1 cellular context compared by ENCODE assay signal in the genomic region with DNA sequence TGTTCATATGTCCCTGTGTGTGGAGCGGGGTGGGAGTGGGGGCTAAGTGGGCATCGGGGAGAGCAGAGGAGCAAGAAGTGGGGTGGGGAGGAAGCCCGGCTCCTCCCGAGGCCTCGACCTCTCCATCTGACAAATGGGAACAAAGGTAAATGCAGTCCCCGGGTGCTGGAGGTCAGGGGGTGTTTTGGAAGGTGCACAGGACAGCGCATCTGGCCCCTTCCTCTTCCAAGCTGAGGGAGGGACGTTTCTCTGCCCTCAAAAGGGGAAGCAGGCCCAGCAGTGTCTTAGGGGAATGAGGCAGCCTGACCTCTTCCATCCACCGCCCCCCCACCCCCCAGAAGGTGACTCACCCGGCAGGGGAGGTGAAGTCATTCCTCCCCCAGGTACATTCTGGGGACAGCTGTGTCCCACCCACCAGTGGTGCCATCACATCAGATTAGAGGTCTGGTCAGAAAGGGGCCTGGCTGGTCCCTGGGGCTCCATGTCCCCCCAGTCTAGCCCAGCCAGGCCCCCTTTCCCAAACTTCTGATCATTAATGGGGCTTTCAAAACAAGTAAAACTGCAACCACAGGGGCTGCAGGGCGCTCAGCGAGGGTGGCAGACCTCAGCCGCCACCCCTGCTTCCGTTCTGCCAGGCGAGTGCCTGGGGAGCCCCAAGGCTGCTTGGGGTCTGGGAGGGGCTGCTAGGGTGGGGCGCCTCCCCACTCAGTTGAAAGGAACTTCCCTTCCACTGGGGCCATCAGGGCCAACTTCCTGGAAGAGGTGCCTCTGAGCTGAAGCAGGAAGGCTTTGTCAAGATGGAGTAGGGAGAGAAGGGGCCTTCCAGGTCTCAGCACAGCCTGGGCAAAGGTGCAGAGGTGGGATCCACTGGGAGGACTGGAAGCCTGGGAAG.
A peak's percentile ranks its signal among the peaks of the same experiment; 100 is the strongest.
TF ChIP-seq lines count a peak whose summit lies in the region.

No MANE protein-coding gene starts in this region.

TF ChIP-seq in K562, 482 proteins besides CTCF, POLR2A, EP300 and RAD21 (continues in another document):
- TF ChIP-seq, protein P1, sequence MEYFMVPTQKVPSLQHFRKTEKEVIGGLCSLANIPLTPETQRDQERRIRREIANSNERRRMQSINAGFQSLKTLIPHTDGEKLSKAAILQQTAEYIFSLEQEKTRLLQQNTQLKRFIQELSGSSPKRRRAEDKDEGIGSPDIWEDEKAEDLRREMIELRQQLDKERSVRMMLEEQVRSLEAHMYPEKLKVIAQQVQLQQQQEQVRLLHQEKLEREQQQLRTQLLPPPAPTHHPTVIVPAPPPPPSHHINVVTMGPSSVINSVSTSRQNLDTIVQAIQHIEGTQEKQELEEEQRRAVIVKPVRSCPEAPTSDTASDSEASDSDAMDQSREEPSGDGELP (CRISPR knock-in tag; IDR thresholded peaks at IDR 0.05; ENCODE audit: borderline replicate concordance): peak; percentile 46; the same call in 1 of the 2 replicates
- TF ChIP-seq DACH1 (IDR thresholded peaks at IDR 0.05; ENCODE audit: partially characterized antibody) (peak; percentile 58), FOS (IDR thresholded peaks at IDR 0.05; ENCODE audit: extremely low read depth, insufficient read length) (peak; percentile 50), JUN (IDR thresholded peaks at IDR 0.05; ENCODE audit: borderline replicate concordance, low read depth, low read length) (peak; percentile 99), JUN (CRISPR knock-in tag; IDR thresholded peaks at IDR 0.05; ENCODE audit: borderline replicate concordance) (peak; percentile 65; the same call in 1 of the 2 replicates), HDAC1 (IDR thresholded peaks at IDR 0.05) (0 out of 4 replicates have a peak, but pooled peaks of 1 of the 2 experiments have one; percentile 37), MTA1 (IDR thresholded peaks at IDR 0.05; ENCODE audit: borderline replicate concordance) (peak; percentile 49; the same call in 1 of the 2 replicates), RBM25 (IDR thresholded peaks at IDR 0.05; ENCODE audit: low read depth, low read length, severe bottlenecking) (peak; percentile 15), BCOR (IDR thresholded peaks at IDR 0.05) (peak; percentile 28; the same call in 1 of the 2 replicates), EGR1 (conservative IDR thresholded peaks at IDR 0.05) (peak; percentile 93), ATF7 (IDR thresholded peaks at IDR 0.05) (peak; percentile 85; the same call in 1 of the 2 replicates), NR2C2 (CRISPR knock-in tag; IDR thresholded peaks at IDR 0.05) (no peak), NR2C2 (tag; IDR thresholded peaks at IDR 0.05) (0 out of 2 replicates have a peak, but pooled peaks have one; percentile 20), CBX2 (IDR thresholded peaks at IDR 0.05; ENCODE audit: insufficient read depth, low read length, poor library complexity, severe bottlenecking) (no peak), ATF1 (CRISPR knock-in tag; IDR thresholded peaks at IDR 0.05) (no peak), ATF1 (tag; IDR thresholded peaks at IDR 0.05) (no peak), BDP1 (IDR thresholded peaks at IDR 0.05; ENCODE audit: insufficient read depth, insufficient read length) (no peak), ZBTB7A (IDR thresholded peaks at IDR 0.05; ENCODE audit: borderline replicate concordance, control insufficient read depth, low read depth, low read length) (peak; percentile 88; the same call in 1 of the 2 replicates), RUNX1 (IDR thresholded peaks at IDR 0.05; ENCODE audit: low read depth) (0 out of 2 replicates have a peak, but pooled peaks have one; percentile 24), ESRRA (IDR thresholded peaks at IDR 0.05; ENCODE audit: borderline replicate concordance, low read depth) (0 out of 2 replicates have a peak, but pooled peaks have one; percentile 20), CREM (IDR thresholded peaks at IDR 0.05; ENCODE audit: low read depth) (peak; percentile 50), MBD2 (IDR thresholded peaks at IDR 0.05; ENCODE audit: borderline replicate concordance, low read depth) (peak; percentile 65; the same call in 1 of the 2 replicates), CBFA2T3 (IDR thresholded peaks at IDR 0.05) (peak; percentile 52), NBN (IDR thresholded peaks at IDR 0.05; ENCODE audit: low read depth) (no peak), ETV5 (CRISPR knock-in tag; IDR thresholded peaks at IDR 0.05; ENCODE audit: low read depth) (peak; percentile 21; the same call in 1 of the 2 replicates), GTF2E2 (tag; IDR thresholded peaks at IDR 0.05) (no peak), ILK (tag; IDR thresholded peaks at IDR 0.05; ENCODE audit: borderline replicate concordance, low read depth) (no peak)
- TF ChIP-seq, protein P2, sequence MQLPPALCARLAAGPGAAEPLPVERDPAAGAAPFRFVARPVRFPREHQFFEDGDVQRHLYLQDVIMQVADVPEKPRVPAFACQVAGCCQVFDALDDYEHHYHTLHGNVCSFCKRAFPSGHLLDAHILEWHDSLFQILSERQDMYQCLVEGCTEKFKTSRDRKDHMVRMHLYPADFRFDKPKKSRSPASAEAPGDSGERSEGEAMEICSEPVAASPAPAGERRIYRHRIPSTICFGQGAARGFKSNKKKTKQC (CRISPR knock-in tag; IDR thresholded peaks at IDR 0.05): no peak
- TF ChIP-seq, protein P3, sequence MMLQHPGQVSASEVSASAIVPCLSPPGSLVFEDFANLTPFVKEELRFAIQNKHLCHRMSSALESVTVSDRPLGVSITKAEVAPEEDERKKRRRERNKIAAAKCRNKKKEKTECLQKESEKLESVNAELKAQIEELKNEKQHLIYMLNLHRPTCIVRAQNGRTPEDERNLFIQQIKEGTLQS (IDR thresholded peaks at IDR 0.05): peak; percentile 96
- TF ChIP-seq, protein P3 (CRISPR knock-in tag; conservative IDR thresholded peaks at IDR 0.05): no peak
- TF ChIP-seq, protein P4, sequence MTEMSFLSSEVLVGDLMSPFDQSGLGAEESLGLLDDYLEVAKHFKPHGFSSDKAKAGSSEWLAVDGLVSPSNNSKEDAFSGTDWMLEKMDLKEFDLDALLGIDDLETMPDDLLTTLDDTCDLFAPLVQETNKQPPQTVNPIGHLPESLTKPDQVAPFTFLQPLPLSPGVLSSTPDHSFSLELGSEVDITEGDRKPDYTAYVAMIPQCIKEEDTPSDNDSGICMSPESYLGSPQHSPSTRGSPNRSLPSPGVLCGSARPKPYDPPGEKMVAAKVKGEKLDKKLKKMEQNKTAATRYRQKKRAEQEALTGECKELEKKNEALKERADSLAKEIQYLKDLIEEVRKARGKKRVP (CRISPR knock-in tag; IDR thresholded peaks at IDR 0.05): no peak
- TF ChIP-seq, protein P5, sequence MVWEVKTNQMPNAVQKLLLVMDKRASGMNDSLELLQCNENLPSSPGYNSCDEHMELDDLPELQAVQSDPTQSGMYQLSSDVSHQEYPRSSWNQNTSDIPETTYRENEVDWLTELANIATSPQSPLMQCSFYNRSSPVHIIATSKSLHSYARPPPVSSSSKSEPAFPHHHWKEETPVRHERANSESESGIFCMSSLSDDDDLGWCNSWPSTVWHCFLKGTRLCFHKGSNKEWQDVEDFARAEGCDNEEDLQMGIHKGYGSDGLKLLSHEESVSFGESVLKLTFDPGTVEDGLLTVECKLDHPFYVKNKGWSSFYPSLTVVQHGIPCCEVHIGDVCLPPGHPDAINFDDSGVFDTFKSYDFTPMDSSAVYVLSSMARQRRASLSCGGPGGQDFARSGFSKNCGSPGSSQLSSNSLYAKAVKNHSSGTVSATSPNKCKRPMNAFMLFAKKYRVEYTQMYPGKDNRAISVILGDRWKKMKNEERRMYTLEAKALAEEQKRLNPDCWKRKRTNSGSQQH (CRISPR knock-in tag; IDR thresholded peaks at IDR 0.05): no peak
- TF ChIP-seq, protein P6, sequence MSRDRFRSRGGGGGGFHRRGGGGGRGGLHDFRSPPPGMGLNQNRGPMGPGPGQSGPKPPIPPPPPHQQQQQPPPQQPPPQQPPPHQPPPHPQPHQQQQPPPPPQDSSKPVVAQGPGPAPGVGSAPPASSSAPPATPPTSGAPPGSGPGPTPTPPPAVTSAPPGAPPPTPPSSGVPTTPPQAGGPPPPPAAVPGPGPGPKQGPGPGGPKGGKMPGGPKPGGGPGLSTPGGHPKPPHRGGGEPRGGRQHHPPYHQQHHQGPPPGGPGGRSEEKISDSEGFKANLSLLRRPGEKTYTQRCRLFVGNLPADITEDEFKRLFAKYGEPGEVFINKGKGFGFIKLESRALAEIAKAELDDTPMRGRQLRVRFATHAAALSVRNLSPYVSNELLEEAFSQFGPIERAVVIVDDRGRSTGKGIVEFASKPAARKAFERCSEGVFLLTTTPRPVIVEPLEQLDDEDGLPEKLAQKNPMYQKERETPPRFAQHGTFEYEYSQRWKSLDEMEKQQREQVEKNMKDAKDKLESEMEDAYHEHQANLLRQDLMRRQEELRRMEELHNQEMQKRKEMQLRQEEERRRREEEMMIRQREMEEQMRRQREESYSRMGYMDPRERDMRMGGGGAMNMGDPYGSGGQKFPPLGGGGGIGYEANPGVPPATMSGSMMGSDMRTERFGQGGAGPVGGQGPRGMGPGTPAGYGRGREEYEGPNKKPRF (IDR thresholded peaks at IDR 0.05; ENCODE audit: low read depth, low read length): no peak
- TF ChIP-seq, protein P7, sequence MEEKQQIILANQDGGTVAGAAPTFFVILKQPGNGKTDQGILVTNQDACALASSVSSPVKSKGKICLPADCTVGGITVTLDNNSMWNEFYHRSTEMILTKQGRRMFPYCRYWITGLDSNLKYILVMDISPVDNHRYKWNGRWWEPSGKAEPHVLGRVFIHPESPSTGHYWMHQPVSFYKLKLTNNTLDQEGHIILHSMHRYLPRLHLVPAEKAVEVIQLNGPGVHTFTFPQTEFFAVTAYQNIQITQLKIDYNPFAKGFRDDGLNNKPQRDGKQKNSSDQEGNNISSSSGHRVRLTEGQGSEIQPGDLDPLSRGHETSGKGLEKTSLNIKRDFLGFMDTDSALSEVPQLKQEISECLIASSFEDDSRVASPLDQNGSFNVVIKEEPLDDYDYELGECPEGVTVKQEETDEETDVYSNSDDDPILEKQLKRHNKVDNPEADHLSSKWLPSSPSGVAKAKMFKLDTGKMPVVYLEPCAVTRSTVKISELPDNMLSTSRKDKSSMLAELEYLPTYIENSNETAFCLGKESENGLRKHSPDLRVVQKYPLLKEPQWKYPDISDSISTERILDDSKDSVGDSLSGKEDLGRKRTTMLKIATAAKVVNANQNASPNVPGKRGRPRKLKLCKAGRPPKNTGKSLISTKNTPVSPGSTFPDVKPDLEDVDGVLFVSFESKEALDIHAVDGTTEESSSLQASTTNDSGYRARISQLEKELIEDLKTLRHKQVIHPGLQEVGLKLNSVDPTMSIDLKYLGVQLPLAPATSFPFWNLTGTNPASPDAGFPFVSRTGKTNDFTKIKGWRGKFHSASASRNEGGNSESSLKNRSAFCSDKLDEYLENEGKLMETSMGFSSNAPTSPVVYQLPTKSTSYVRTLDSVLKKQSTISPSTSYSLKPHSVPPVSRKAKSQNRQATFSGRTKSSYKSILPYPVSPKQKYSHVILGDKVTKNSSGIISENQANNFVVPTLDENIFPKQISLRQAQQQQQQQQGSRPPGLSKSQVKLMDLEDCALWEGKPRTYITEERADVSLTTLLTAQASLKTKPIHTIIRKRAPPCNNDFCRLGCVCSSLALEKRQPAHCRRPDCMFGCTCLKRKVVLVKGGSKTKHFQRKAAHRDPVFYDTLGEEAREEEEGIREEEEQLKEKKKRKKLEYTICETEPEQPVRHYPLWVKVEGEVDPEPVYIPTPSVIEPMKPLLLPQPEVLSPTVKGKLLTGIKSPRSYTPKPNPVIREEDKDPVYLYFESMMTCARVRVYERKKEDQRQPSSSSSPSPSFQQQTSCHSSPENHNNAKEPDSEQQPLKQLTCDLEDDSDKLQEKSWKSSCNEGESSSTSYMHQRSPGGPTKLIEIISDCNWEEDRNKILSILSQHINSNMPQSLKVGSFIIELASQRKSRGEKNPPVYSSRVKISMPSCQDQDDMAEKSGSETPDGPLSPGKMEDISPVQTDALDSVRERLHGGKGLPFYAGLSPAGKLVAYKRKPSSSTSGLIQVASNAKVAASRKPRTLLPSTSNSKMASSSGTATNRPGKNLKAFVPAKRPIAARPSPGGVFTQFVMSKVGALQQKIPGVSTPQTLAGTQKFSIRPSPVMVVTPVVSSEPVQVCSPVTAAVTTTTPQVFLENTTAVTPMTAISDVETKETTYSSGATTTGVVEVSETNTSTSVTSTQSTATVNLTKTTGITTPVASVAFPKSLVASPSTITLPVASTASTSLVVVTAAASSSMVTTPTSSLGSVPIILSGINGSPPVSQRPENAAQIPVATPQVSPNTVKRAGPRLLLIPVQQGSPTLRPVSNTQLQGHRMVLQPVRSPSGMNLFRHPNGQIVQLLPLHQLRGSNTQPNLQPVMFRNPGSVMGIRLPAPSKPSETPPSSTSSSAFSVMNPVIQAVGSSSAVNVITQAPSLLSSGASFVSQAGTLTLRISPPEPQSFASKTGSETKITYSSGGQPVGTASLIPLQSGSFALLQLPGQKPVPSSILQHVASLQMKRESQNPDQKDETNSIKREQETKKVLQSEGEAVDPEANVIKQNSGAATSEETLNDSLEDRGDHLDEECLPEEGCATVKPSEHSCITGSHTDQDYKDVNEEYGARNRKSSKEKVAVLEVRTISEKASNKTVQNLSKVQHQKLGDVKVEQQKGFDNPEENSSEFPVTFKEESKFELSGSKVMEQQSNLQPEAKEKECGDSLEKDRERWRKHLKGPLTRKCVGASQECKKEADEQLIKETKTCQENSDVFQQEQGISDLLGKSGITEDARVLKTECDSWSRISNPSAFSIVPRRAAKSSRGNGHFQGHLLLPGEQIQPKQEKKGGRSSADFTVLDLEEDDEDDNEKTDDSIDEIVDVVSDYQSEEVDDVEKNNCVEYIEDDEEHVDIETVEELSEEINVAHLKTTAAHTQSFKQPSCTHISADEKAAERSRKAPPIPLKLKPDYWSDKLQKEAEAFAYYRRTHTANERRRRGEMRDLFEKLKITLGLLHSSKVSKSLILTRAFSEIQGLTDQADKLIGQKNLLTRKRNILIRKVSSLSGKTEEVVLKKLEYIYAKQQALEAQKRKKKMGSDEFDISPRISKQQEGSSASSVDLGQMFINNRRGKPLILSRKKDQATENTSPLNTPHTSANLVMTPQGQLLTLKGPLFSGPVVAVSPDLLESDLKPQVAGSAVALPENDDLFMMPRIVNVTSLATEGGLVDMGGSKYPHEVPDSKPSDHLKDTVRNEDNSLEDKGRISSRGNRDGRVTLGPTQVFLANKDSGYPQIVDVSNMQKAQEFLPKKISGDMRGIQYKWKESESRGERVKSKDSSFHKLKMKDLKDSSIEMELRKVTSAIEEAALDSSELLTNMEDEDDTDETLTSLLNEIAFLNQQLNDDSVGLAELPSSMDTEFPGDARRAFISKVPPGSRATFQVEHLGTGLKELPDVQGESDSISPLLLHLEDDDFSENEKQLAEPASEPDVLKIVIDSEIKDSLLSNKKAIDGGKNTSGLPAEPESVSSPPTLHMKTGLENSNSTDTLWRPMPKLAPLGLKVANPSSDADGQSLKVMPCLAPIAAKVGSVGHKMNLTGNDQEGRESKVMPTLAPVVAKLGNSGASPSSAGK (IDR thresholded peaks at IDR 0.05): no peak
